ENCODE assay signal across 24 cellular contexts in the genomic region with DNA sequence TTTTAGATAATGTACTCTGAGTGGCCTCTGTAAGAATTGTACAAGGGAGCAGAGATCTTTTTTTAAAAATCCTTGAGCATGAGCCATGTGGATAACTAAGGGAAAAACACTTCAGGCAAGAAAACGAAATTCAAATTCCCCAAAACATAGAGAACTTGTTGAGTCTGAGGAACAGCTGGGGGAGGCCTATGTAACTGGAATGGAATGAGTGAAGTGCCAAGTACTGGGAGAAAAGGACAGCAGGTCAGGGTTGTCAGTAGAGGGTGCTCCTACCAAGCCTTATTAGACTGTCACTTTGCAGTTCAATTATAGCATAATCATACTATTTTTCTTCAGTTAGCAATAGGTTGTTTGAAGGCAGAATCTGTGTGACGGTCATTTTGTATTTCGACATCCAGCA.
A peak's percentile ranks its signal among the peaks of the same experiment; 100 is the strongest.
DNase-seq lines count a peak whose midpoint lies in the region; ATAC-seq and TF ChIP-seq lines count a peak whose summit lies in the region.
"Had no signal": no experiment of that assay in that cellular context is flagged by ENCODE, and none has a peak within 500 bp of the region (broad histone marks: within the 10 kb centered on the region; RNA-seq: fewer than 3 reads in every experiment).

No MANE protein-coding gene starts in this region.

- 40% methylated on average over 1 of the region's 3 CpGs for WGBS in mesenchymal stem cell

- H2AFZ ChIP-seq in mesenchymal stem cell (ENCODE audit: low read depth, low read length), result no peak overlapping the region

- H2BK15ac ChIP-seq in mesenchymal stem cell (ENCODE audit: low read depth, poor library complexity, severe bottlenecking), result no peak overlapping the region

- no peak for TF ChIP-seq CTCF in AG10803 (conservative IDR thresholded peaks at IDR 0.05; ENCODE audit: low read length)
- no peak for TF ChIP-seq CTCF in choroid plexus epithelial cell (conservative IDR thresholded peaks at IDR 0.05; ENCODE audit: low read depth, low read length)

- no peak overlapping the region for H3K4me2 ChIP-seq in mesenchymal stem cell (ENCODE audit: low read length, poor library complexity, severe bottlenecking)
- H3K4me2 ChIP-seq: smooth muscle cell had no signal

- H2AK5ac ChIP-seq in mesenchymal stem cell (ENCODE audit: low read length, severe bottlenecking), result no peak overlapping the region

- H4K8ac ChIP-seq in mesenchymal stem cell (ENCODE audit: low read length), result no peak overlapping the region

- H3K9ac ChIP-seq in mesenchymal stem cell (ENCODE audit: low read length), result peak overlapping the region; percentile 13

- H3K4me1 ChIP-seq in mesenchymal stem cell (ENCODE audit: control insufficient read depth, insufficient read depth, low read depth, low read length), result no peaks in the 10 kb centered on the region
- H3K4me1 ChIP-seq: upper lobe of right lung had no signal

- no peak overlapping the region for H3K14ac ChIP-seq in mesenchymal stem cell (ENCODE audit: low read length in 2 of 2)

- no peak overlapping the region for H3K23ac ChIP-seq in mesenchymal stem cell (ENCODE audit: low read length in 2 of 2)

- H3K27ac ChIP-seq in mesenchymal stem cell (ENCODE audit: low read length, poor library complexity, severe bottlenecking), result no peak overlapping the region
- H3K27ac ChIP-seq: SK-N-MC, upper lobe of right lung had no signal

- no peaks in the 10 kb centered on the region for H3K79me1 ChIP-seq in mesenchymal stem cell (replicated peaks; ENCODE audit: low read length, poor library complexity, severe bottlenecking)

- H3K4ac ChIP-seq in mesenchymal stem cell (ENCODE audit: low read depth in 1 of 2, low read length in 2 of 2), result no peak overlapping the region

- DNase-seq in AG10803 (ENCODE audit: low read depth) (peak; percentile 25), LHCN-M2 (ENCODE audit: low read depth) (peak; percentile 45), choroid plexus epithelial cell (ENCODE audit: low read depth) (peak; percentile 39), mesenchymal stem cell (peak; percentile 12), RPMI8226 (no peak), HK-2 (ENCODE audit: unreplicated experiment) (no peak), COR-L47 (lab: John Stamatoyannopoulos, UW) (no peak)
- DNase-seq: activated CD4-positive, alpha-beta T cell treated with anti-CD3 and anti-CD28 coated beads for 4 hours; activated naive CD4-positive, alpha-beta T cell treated with anti-CD3 and anti-CD28 coated beads for 36 hours; activated T-cell treated with anti-CD3 and anti-CD28 coated beads, Interleukin-2, amount 50 U/mL, for 48 hours; amygdala; C1 segment of cervical spinal cord; head of caudate nucleus; left colon; mesendoderm; naive B cell; NCI-H1092; NCI-H187 treated with DMSO at 0.1 percent for 48 hours; NCI-H526; T-helper 17 cell; upper lobe of right lung had no signal

- no peaks in the 10 kb centered on the region for H3K36me3 ChIP-seq in mesenchymal stem cell (ENCODE audit: control insufficient read depth in 1 of 2, insufficient read depth in 2 of 2, low read depth in 1 of 2, low read length in 2 of 2)
- H3K36me3 ChIP-seq: upper lobe of right lung had no signal

- H2BK120ac ChIP-seq in mesenchymal stem cell (ENCODE audit: low read depth, low read length), result no peak overlapping the region

- no peaks in the 10 kb centered on the region for H3K9me3 ChIP-seq in mesenchymal stem cell (ENCODE audit: control insufficient read depth, low read length)
- H3K9me3 ChIP-seq: upper lobe of right lung had no signal

- no peak overlapping the region for H2BK5ac ChIP-seq in mesenchymal stem cell (ENCODE audit: low read depth, low read length, poor library complexity, severe bottlenecking)

- ATAC-seq in HG03095 (IDR thresholded peaks at IDR 0.05; ENCODE audit: unreplicated experiment), result no peak
- ATAC-seq: left colon, T-helper 17 cell, upper lobe of right lung had no signal

- H4K91ac ChIP-seq in mesenchymal stem cell (ENCODE audit: low read length), result no peak overlapping the region

- no peak overlapping the region for H3K18ac ChIP-seq in mesenchymal stem cell (ENCODE audit: low read depth in 1 of 2, low read length in 2 of 2)

- no peak overlapping the region for H2BK12ac ChIP-seq in mesenchymal stem cell (ENCODE audit: low read length in 2 of 2)

- no peaks in the 10 kb centered on the region for H3K27me3 ChIP-seq in mesenchymal stem cell (ENCODE audit: control insufficient read depth in 1 of 2, insufficient read depth in 1 of 2, low read length in 2 of 2)
- H3K27me3 ChIP-seq: upper lobe of right lung had no signal

- H3K4me3 ChIP-seq in AG10803 (ENCODE audit: low read length) (no peak overlapping the region), choroid plexus epithelial cell (ENCODE audit: low read depth, low read length) (no peak overlapping the region), mesenchymal stem cell (ENCODE audit: insufficient read depth in 1 of 2, low read depth in 1 of 2, low read length in 2 of 2) (no peak overlapping the region)
- H3K4me3 ChIP-seq: SK-N-MC, smooth muscle cell, upper lobe of right lung had no signal

Comparison
In these comparisons a context has a peak if more than half of its experiments do, and no peak if none do; other contexts are left out.
1. DNase-seq: peak in AG10803 (single experiment), LHCN-M2 (single experiment), choroid plexus epithelial cell (single experiment) and mesenchymal stem cell (single experiment); none in RPMI8226 (single experiment), HK-2 (single experiment) and COR-L47 (single experiment).